In the genomic region with DNA sequence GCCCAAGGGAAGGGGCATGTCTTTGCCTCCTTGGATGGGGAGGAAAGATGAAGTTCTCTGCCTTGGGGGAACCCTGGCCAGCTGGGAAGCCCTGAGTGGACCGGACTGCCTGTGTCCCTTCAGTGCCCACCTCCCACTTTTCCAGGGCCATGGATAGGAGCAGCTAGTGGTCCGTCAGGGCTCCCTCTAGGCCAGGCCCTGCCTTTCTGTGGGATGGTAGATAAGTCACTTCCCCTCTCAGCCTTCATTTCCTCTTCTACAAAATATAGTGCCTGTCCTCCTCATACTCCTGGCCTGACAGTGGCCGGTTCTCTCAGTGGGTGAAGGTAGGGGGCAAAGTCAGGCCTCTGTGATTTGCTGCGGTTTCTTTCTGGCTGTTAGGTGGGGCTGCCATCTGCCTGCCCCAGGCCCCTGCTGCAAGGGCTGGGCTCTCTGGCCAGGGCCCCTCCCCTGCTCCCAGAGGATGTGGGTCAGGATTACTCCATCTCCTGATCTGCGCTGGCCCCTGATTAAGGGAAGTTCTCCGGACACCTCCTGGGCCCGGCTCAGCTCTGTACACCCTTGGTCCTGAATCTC, we compare ENCODE assay signal across 8 cellular contexts. TPM values are rescaled to one million over a fixed set of nuclear protein-coding genes. Genes with fewer than 3 reads are reported as not detected.
DNase-seq lines count a peak whose midpoint lies in the region; ATAC-seq and TF ChIP-seq lines count a peak whose summit lies in the region.

No MANE protein-coding gene starts in this region.

- H3K9me3 ChIP-seq in esophagus (ENCODE audit: control insufficient read depth in 2 of 2, insufficient read depth in 1 of 2, low read depth in 1 of 2, low read length in 1 of 2) = no peaks in the 10 kb centered on the region

- peak overlapping the region; percentile 81 to 95 for H3K27ac ChIP-seq in esophagus (ENCODE audit: low read depth in 2 of 2, low read length in 1 of 2)

- H3K4me3 ChIP-seq in esophagus (ENCODE audit: low read depth in 1 of 2, low read length in 2 of 2) = peak overlapping the region; percentile 78 to 82

- no peaks in the 10 kb centered on the region for H3K36me3 ChIP-seq in esophagus (ENCODE audit: control insufficient read depth in 2 of 2, insufficient read depth in 2 of 2, low read length in 1 of 2)

- H3K27me3 ChIP-seq in esophagus (ENCODE audit: control insufficient read depth in 1 of 2, insufficient read depth in 2 of 2, low read length in 2 of 2) = no peaks in the 10 kb centered on the region

- POLR2A ChIA-PET in activated CD4-positive, alpha-beta T cell treated with anti-CD3 and anti-CD28 coated beads for 36 hours (lab: Charles Lee) = interaction anchor here (0.7 to 1.0 kb wide), 2 partner anchors 34 to 51 kb away, joined by 3 read pairs; no protein-coding TSS in a partner anchor

- WGBS in esophagus, 2 donors = 40 to 56% methylated on average over 7 of the region's 7 CpGs

- H3K9me3 Mint-ChIP-seq in activated CD4-positive, alpha-beta T cell treated with anti-CD3 and anti-CD28 coated beads for 36 hours (ENCODE audit: low read depth) = no peaks in the 10 kb centered on the region
- H3K9me3 Mint-ChIP-seq in nephron progenitor cell = no peaks in the 10 kb centered on the region

- H3K4me3 Mint-ChIP-seq in activated CD4-positive, alpha-beta T cell treated with anti-CD3 and anti-CD28 coated beads for 36 hours = peak overlapping the region; percentile 88
- H3K4me3 Mint-ChIP-seq in nephron progenitor cell = peak overlapping the region; percentile 99

- ATAC-seq in activated CD4-positive, alpha-beta T cell treated with anti-CD3 and anti-CD28 coated beads for 36 hours = no peak
- ATAC-seq in HG02798 (IDR thresholded peaks at IDR 0.05; ENCODE audit: poor library complexity, unreplicated experiment) = no peak
- ATAC-seq in HG03342 (IDR thresholded peaks at IDR 0.05; ENCODE audit: unreplicated experiment) = no peak

- H3K4me1 Mint-ChIP-seq in activated CD4-positive, alpha-beta T cell treated with anti-CD3 and anti-CD28 coated beads for 36 hours = peaks cover 67% of the 10 kb centered on the region
- peaks cover 67% of the 10 kb centered on the region for H3K4me1 Mint-ChIP-seq in nephron progenitor cell

- H3K27ac Mint-ChIP-seq in activated CD4-positive, alpha-beta T cell treated with anti-CD3 and anti-CD28 coated beads for 36 hours = peak overlapping the region; percentile 84
- no peak overlapping the region for H3K27ac Mint-ChIP-seq in nephron progenitor cell

- peaks cover 9 to 10% of the 10 kb centered on the region in 2 donors for H3K4me1 ChIP-seq in esophagus (ENCODE audit: control insufficient read depth in 2 of 2, insufficient read depth in 2 of 2, low read length in 1 of 2)

- no peaks in the 10 kb centered on the region for H3K27me3 Mint-ChIP-seq in activated CD4-positive, alpha-beta T cell treated with anti-CD3 and anti-CD28 coated beads for 36 hours
- peaks cover 11% of the 10 kb centered on the region for H3K27me3 Mint-ChIP-seq in nephron progenitor cell (ENCODE audit: low read depth, poor library complexity)

- intact Hi-C loops in activated CD4-positive, alpha-beta T cell treated with anti-CD3 and anti-CD28 coated beads for 36 hours (cut with DNase I, micrococcal nuclease) = loop anchor here (2.0 to 5.0 kb wide), 2 partner anchors 52 to 746 kb away; partner anchors contain the start of gene SNX1 (in 1 of the 2)

- CTCF ChIA-PET in activated CD4-positive, alpha-beta T cell treated with anti-CD3 and anti-CD28 coated beads for 36 hours (lab: Charles Lee) = interaction anchor here (0.7 to 2.0 kb wide), 5 partner anchors 8 to 115 kb away, joined by 3 to 8 read pairs (median 4); no protein-coding TSS in a partner anchor

- peaks cover 4% of the 10 kb centered on the region for H3K36me3 Mint-ChIP-seq in activated CD4-positive, alpha-beta T cell treated with anti-CD3 and anti-CD28 coated beads for 36 hours (ENCODE audit: low read depth)
- H3K36me3 Mint-ChIP-seq in nephron progenitor cell (ENCODE audit: low read depth) = peaks cover 3% of the 10 kb centered on the region

- peak; percentile 24 for DNase-seq in activated CD4-positive, alpha-beta T cell treated with anti-CD3 and anti-CD28 coated beads for 36 hours
- no peak for DNase-seq in activated CD4-positive, alpha-beta T cell treated with anti-CD3 and anti-CD28 coated beads, Interleukin-2, amount 50 U/mL, for 4 hours
- DNase-seq in SKM-1 treated with dmso at 0.1 percent for 144 hours (lab: John Stamatoyannopoulos, UW; ENCODE audit: unreplicated experiment) (peak; percentile 95), nephron progenitor cell (peak; percentile 28), NCI-H2171 (lab: John Stamatoyannopoulos, UW) (no peak)

- no peak for TF ChIP-seq CTCF in nephron progenitor cell (IDR thresholded peaks at IDR 0.05)

RNA-seq across cellular contexts. Expression of gene PLEKHO2, which starts 1.4 kb away (rescaled TPM):
- 10 to 100 TPM; 11.4 to 13.3 TPM for total RNA-seq in activated CD4-positive, alpha-beta T cell treated with anti-CD3 and anti-CD28 coated beads for 36 hours
- polyA plus RNA-seq in esophagus = 1 to 10 TPM; 4.8 to 6.6 TPM

RNA-seq across cellular contexts. Expression of gene PIF1, which starts 17.6 kb away (rescaled TPM):
- 10 to 100 TPM; 30.0 to 36.3 TPM for total RNA-seq in activated CD4-positive, alpha-beta T cell treated with anti-CD3 and anti-CD28 coated beads for 36 hours
- polyA plus RNA-seq in esophagus = 1 to 10 TPM; 5.0 to 9.2 TPM

Comparison
In these comparisons a context has a peak if more than half of its experiments do, and no peak if none do; other contexts are left out.
1. DNase-seq: peak in activated CD4-positive, alpha-beta T cell treated with anti-CD3 and anti-CD28 coated beads for 36 hours (single experiment), SKM-1 treated with dmso at 0.1 percent for 144 hours (single experiment) and nephron progenitor cell (single experiment); none in activated CD4-positive, alpha-beta T cell treated with anti-CD3 and anti-CD28 coated beads, Interleukin-2, amount 50 U/mL, for 4 hours (0 of 2) and NCI-H2171 (single experiment).